ENCODE assay signal across 1 cellular context in the genomic region with DNA sequence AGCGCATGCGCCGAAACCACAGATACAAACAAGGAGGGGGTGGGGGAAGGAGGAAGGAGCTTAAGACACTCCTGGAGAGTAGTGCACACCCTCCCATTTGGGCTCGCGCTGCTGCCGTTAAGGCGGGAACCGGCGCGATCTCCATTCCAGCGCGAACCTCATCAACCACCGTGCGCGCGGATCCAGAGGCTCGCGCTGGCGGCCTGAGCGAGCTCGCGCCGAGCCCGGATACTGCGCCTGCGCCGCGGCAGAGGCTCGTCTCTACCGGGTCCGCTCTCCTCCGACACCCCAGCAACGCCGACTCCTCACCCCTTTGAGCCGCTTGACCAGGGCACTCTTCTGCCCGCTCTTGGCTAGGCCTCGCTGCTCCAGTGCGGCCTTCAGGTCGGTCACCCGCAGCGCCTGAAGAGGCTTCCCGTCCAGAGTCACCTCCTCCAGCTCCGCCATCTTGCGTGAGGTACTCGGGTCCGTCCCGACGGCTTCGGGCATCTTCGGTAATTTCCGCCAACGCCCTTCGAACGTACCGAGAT.
A peak's percentile ranks its signal among the peaks of the same experiment; 100 is the strongest.
TF ChIP-seq lines count a peak whose summit lies in the region.

ACIN1 (minus strand) TSS at position 471 of the 530 bp plus-strand sequence; CDS start at position 447, 24 bp downstream.

TF ChIP-seq in Ishikawa, 13 proteins besides CTCF, POLR2A, EP300 and RAD21 (continued from another document):
- no peak for TF ChIP-seq REST (IDR thresholded peaks at IDR 0.05; ENCODE audit: low read depth)
- no peak for TF ChIP-seq NFIC (IDR thresholded peaks at IDR 0.05)
- no peak for TF ChIP-seq EGR1 (IDR thresholded peaks at IDR 0.05)
- TF ChIP-seq CREB1 (IDR thresholded peaks at IDR 0.05; ENCODE audit: low read depth) = no peak
- TF ChIP-seq CEBPB (IDR thresholded peaks at IDR 0.05) = no peak
- TF ChIP-seq YY1 (IDR thresholded peaks at IDR 0.05; ENCODE audit: low read depth) = peak; percentile 95
- no peak; the same call in 1 of the 2 replicates for TF ChIP-seq TCF12 (IDR thresholded peaks at IDR 0.05; ENCODE audit: low read depth)
